In genomic region chr3:127342735-127343134, GRCh38 we compare ENCODE assay signal across 1 cellular context.
TF ChIP-seq lines count a peak whose summit lies in the region.

No MANE protein-coding gene starts in this region.

TF ChIP-seq in Ishikawa, 13 proteins besides CTCF, POLR2A, EP300 and RAD21 (continued from another document):
- TF ChIP-seq USF1 (IDR thresholded peaks at IDR 0.05) = no peak
- TF ChIP-seq YY1 (IDR thresholded peaks at IDR 0.05; ENCODE audit: low read depth) = no peak
- TF ChIP-seq TEAD4 (IDR thresholded peaks at IDR 0.05) = no peak
- no peak for TF ChIP-seq CEBPB (IDR thresholded peaks at IDR 0.05)
- no peak for TF ChIP-seq TCF12 (IDR thresholded peaks at IDR 0.05; ENCODE audit: low read depth)
- no peak for TF ChIP-seq MAX (IDR thresholded peaks at IDR 0.05)
- no peak for TF ChIP-seq CREB1 (IDR thresholded peaks at IDR 0.05; ENCODE audit: low read depth)
TF ChIP-seq in Ishikawa: peak in this region for 0.
